20 cellular contexts compared by ENCODE assay signal in the genomic region with DNA sequence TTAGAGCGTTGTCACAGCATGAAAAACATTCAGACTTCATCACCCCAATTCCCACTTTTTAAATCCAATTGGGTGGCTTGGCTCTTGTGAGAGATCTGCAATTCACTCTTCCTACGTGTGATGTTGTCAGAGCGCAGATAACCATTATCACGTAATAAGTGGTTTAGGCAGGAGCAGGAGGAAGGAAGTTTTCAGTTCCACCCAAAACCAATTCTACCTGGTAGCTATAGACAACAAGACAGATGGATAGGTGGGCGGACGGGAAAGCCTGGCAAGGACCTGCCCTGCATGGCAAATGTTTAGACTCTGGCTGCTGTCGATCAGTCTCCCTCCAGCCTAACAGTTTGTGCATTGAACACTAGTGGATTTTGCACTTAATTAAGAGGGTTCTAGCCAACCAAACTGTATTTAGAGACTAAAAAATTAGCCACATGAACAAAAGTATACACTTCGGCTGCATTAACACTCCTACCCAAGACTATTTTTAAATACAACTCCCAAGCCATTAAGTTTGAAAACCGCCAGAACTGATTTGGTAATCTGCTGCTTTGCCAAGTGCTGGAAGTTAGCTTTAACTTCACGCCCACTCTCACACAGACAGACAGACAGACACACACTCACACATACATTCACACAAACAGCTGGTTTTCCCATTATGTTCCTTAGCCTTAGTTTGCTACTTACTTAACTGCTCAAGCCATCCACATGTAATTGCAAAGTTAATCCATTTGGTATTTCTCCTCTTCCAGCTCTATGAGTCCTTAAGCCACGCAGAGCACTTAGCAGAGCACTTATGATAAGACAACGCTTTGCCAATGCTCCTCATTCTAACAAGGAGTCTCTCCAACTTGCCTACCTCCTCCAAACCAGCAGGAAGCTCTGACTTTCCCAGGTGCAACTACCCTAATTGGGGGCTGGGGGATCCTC. TPM values are rescaled to one million over a fixed set of nuclear protein-coding genes. Genes with fewer than 3 reads are reported as not detected.
DNase-seq lines count a peak whose midpoint lies in the region; ATAC-seq and TF ChIP-seq lines count a peak whose summit lies in the region.
"Had no signal": no experiment of that assay in that cellular context is flagged by ENCODE, and none has a peak within 500 bp of the region (broad histone marks: within the 10 kb centered on the region; RNA-seq: fewer than 3 reads in every experiment).

No MANE protein-coding gene starts in this region.

- no peaks in the 10 kb centered on the region for H3K36me3 Mint-ChIP-seq in endodermal cell (ENCODE audit: low read depth)
- H3K36me3 Mint-ChIP-seq: naive thymus-derived CD4-positive, alpha-beta T cell; stimulated activated naive B cell treated with anti-CD40 and anti-IgM and Interleukin-4, amounts not matched to agents 10 μg/mL and 1 μg/mL and 100 μg/mL, for 72 hours had no signal

- no peaks in the 10 kb centered on the region for H3K9me3 Mint-ChIP-seq in endodermal cell
- H3K9me3 Mint-ChIP-seq: CD4-positive, alpha-beta T cell; naive thymus-derived CD4-positive, alpha-beta T cell; stimulated activated naive B cell treated with anti-CD40 and anti-IgM and Interleukin-4, amounts not matched to agents 10 μg/mL and 1 μg/mL and 100 μg/mL, for 72 hours had no signal

- H3K9me3 ChIP-seq in endodermal cell (ENCODE audit: control insufficient read depth, low read length) (no peaks in the 10 kb centered on the region), lung (ENCODE audit: control insufficient read depth in 2 of 2, insufficient read depth in 1 of 2, low read length in 1 of 2) (peaks cover 0 to 2% of the 10 kb centered on the region in 2 donors)
- H3K9me3 ChIP-seq: SJCRH30 had no signal

- TF ChIP-seq CTCF in endodermal cell (conservative IDR thresholded peaks at IDR 0.05) (no peak), lung (IDR thresholded peaks at IDR 0.05; ENCODE audit: control extremely low read depth, extremely low read depth) (no peak)

- no peaks in the 10 kb centered on the region for H3K27me3 ChIP-seq in endodermal cell (ENCODE audit: control insufficient read depth, insufficient read depth, low read length, poor library complexity, severe bottlenecking)
- H3K27me3 ChIP-seq in lung (ENCODE audit: control insufficient read depth, insufficient read depth) = no peaks in the 10 kb centered on the region

- no peak overlapping the region for H3K9ac ChIP-seq in endodermal cell (ENCODE audit: extremely low read depth, low read length, poor library complexity, severe bottlenecking)

- peak; percentile 25 for ATAC-seq in lung (ENCODE audit: insufficient read depth, low FRiP score)
- ATAC-seq in HG02610 (IDR thresholded peaks at IDR 0.05; ENCODE audit: unreplicated experiment) = no peak
- ATAC-seq in GM19452 (IDR thresholded peaks at IDR 0.05; ENCODE audit: unreplicated experiment) = no peak
- ATAC-seq: activated CD4-positive, alpha-beta T cell treated with anti-CD3 and anti-CD28 coated beads for 36 hours; K562; naive thymus-derived CD4-positive, alpha-beta T cell; stimulated activated naive B cell treated with anti-CD40 and anti-IgM and Interleukin-4, amounts not matched to agents 10 μg/mL and 1 μg/mL and 100 μg/mL, for 72 hours had no signal

- H3K27ac ChIP-seq in endodermal cell (ENCODE audit: low read depth, low read length) (no peak overlapping the region), lung (ENCODE audit: low read depth in 1 of 2, low read length in 1 of 2) (peak overlapping the region in 1 of 2 donors; percentile 14)
- H3K27ac ChIP-seq: HL-60, SJCRH30 had no signal

- peak overlapping the region; percentile 77 for H3K27ac Mint-ChIP-seq in endodermal cell
- H3K27ac Mint-ChIP-seq: activated CD4-positive, alpha-beta T cell treated with anti-CD3 and anti-CD28 coated beads for 36 hours; CD4-positive, alpha-beta T cell; naive thymus-derived CD4-positive, alpha-beta T cell; progenitor cell of endocrine pancreas; stimulated activated naive B cell treated with anti-CD40 and anti-IgM and Interleukin-4, amounts not matched to agents 10 μg/mL and 1 μg/mL and 100 μg/mL, for 72 hours had no signal

- peaks cover 34% of the 10 kb centered on the region for H3K27me3 Mint-ChIP-seq in endodermal cell (ENCODE audit: insufficient read depth)

- H3K4me3 Mint-ChIP-seq in endodermal cell = no peak overlapping the region
- H3K4me3 Mint-ChIP-seq: activated CD4-positive, alpha-beta T cell treated with anti-CD3 and anti-CD28 coated beads for 36 hours; CD4-positive, alpha-beta T cell; naive thymus-derived CD4-positive, alpha-beta T cell; stimulated activated naive B cell treated with anti-CD40 and anti-IgM and Interleukin-4, amounts not matched to agents 10 μg/mL and 1 μg/mL and 100 μg/mL, for 72 hours had no signal

- H3K4me1 ChIP-seq in endodermal cell (ENCODE audit: control insufficient read depth, insufficient read depth, low read length) = peaks cover 18% of the 10 kb centered on the region
- peaks cover 8 to 12% of the 10 kb centered on the region in 2 donors for H3K4me1 ChIP-seq in lung (ENCODE audit: control insufficient read depth in 2 of 2, insufficient read depth in 2 of 2, low read length in 2 of 2)
- H3K4me1 ChIP-seq: SJCRH30 had no signal

- peaks cover 60% of the 10 kb centered on the region for H3K4me1 Mint-ChIP-seq in endodermal cell
- H3K4me1 Mint-ChIP-seq: activated CD4-positive, alpha-beta T cell treated with anti-CD3 and anti-CD28 coated beads for 36 hours; naive thymus-derived CD4-positive, alpha-beta T cell; stimulated activated naive B cell treated with anti-CD40 and anti-IgM and Interleukin-4, amounts not matched to agents 10 μg/mL and 1 μg/mL and 100 μg/mL, for 72 hours had no signal

- 66 to 88% methylated on average over 7 to 12 of the region's 12 CpGs for WGBS in endodermal cell (ENCODE audit: insufficient coverage in 1 of 2, insufficient read length in 1 of 2), 2 experiments
- WGBS in lung, 2 donors = 62 to 72% methylated on average over 12 of the region's 12 CpGs

- DNase-seq in DMS79 (lab: John Stamatoyannopoulos, UW) (peak; percentile 45), NCI-H2227 treated with DMSO at 0.1 percent for 48 hours (lab: John Stamatoyannopoulos, UW) (peak; percentile 28), endodermal cell (peak; percentile 55), lung (ENCODE audit: low spot score) (no peak), NAMALWA (ENCODE audit: low spot score) (no peak), dermis blood vessel endothelial cell (no peak)
- DNase-seq: activated CD4-positive, alpha-beta T cell treated with anti-CD3 and anti-CD28 coated beads for 36 hours; activated gamma-delta T cell; CD4-positive, alpha-beta T cell; naive thymus-derived CD4-positive, alpha-beta T cell; NCI-H1105; NCI-H345; SJCRH30; stimulated activated naive B cell treated with anti-CD40 and anti-IgM and Interleukin-4, amounts not matched to agents 10 μg/mL and 1 μg/mL and 100 μg/mL, for 72 hours; T-helper 9 cell had no signal

- H3K36me3 ChIP-seq in endodermal cell (ENCODE audit: control insufficient read depth, insufficient read depth, low read length) (no peaks in the 10 kb centered on the region), lung (ENCODE audit: control insufficient read depth in 2 of 2, insufficient read depth in 2 of 2, low read length in 2 of 2) (no peaks in the 10 kb centered on the region)
- H3K36me3 ChIP-seq: SJCRH30 had no signal

- H3K4me3 ChIP-seq in endodermal cell (ENCODE audit: low read length) (peak overlapping the region; percentile 13), lung (no peak overlapping the region)
- H3K4me3 ChIP-seq: K562, SJCRH30 had no signal

RNA-seq across cellular contexts. Expression of a gene that starts 8.5 kb away (rescaled TPM):
- 10 to 100 TPM; 27.5 to 28.3 TPM for total RNA-seq in endodermal cell
- 4.2 TPM for polyA plus RNA-seq in endodermal cell (2013, experiment 1 of 2)
- polyA plus RNA-seq in endodermal cell (2013, experiment 2 of 2) = 3.6 TPM
- total RNA-seq in lung = 10 to 100 TPM; 21.7 to 38.1 TPM
- polyA plus RNA-seq in lung = 1 to 10 TPM; 6.3 to 8.3 TPM
- total RNA-seq in dermis blood vessel endothelial cell = under 0.01 TPM in 1 of 2 replicates, not detected in the other
- total RNA-seq: activated CD4-positive, alpha-beta T cell treated with anti-CD3 and anti-CD28 coated beads for 36 hours; CD4-positive, alpha-beta T cell had no signal
- polyA plus RNA-seq: naive thymus-derived CD4-positive, alpha-beta T cell had no signal

Comparison
In these comparisons a context has a peak if more than half of its experiments do, and no peak if none do; other contexts are left out.
1. DNase-seq: peak in DMS79 (single experiment), NCI-H2227 treated with DMSO at 0.1 percent for 48 hours (single experiment) and endodermal cell (single experiment); none in lung (single experiment), NAMALWA (single experiment) and dermis blood vessel endothelial cell (single experiment).
2. RNA of a gene that starts 8.5 kb away (total RNA-seq): 21.7 to 38.1 TPM in lung and 27.5 to 28.3 TPM in endodermal cell; under 0.01 TPM in dermis blood vessel endothelial cell; every median in the first group is over 10 times any median in the second.